In the genomic region with DNA sequence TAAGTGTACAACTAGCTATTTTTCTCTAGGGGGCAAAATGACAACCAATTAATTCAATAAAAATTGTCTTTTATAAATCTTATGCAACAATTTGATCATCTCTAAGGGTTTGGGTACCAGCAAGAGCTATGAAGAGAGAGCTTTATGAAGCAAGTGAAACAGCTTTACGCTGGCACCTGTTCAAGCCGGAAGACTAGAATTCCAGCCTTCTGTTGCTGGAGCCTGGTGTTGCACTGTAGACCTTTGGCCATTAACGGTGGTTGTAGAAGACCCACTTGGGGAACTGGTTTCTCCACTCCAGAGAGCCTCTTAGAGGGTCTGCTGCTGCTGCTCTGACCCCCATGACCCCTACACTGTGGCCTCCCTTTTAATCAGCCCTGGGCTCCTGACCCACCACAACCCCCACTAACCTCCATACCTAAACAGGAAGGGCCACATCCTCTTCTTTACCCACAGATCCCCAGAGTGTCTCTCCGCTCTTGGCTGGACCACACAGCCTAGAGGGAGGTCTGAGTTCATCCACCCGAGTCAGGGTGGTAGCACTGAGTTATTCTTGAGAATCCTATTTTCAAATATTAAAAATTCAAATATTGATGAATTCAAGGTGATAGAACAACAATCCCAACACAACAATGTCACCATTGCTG, we compare ENCODE assay signal across 12 cellular contexts.
DNase-seq lines count a peak whose midpoint lies in the region; ATAC-seq lines count a peak whose summit lies in the region.
"Had no signal": no experiment of that assay in that cellular context is flagged by ENCODE, and none has a peak within 500 bp of the region (broad histone marks: within the 10 kb centered on the region; RNA-seq: fewer than 3 reads in every experiment).

No MANE protein-coding gene starts in this region.

- no peak for DNase-seq in stimulated activated CD4-positive, alpha-beta T cell treated with anti-CD3 and anti-CD28 coated beads, Interleukin-4, amount 100 ng/mL, for 1 hour
- DNase-seq in NCI-H2107 (lab: John Stamatoyannopoulos, UW) (no peak), NAMALWA (ENCODE audit: low spot score) (no peak)
- DNase-seq: activated CD4-positive, CD25-positive, alpha-beta regulatory T cell; body of pancreas; heart left ventricle had no signal

- ATAC-seq in GM18520 (IDR thresholded peaks at IDR 0.05; ENCODE audit: unreplicated experiment) (peak; percentile 54), GM19467 (IDR thresholded peaks at IDR 0.05; ENCODE audit: unreplicated experiment) (peak; percentile 78), HG02938 (IDR thresholded peaks at IDR 0.05; ENCODE audit: unreplicated experiment) (peak; percentile 83), HG03521 (IDR thresholded peaks at IDR 0.05; ENCODE audit: unreplicated experiment) (peak; percentile 68), GM21526 (IDR thresholded peaks at IDR 0.05; ENCODE audit: low FRiP score, unreplicated experiment) (no peak)
- ATAC-seq: body of pancreas; heart left ventricle; stimulated activated effector memory CD8-positive, alpha-beta T cell treated with anti-CD3 and anti-CD28 coated beads, Interleukin-12 subunit alpha, Interleukin-12 subunit beta, amount 100 ng/mL, for 72 hours had no signal
